Comparison of ENCODE assay signal across 6 cellular contexts in genomic region chr11:86937193-86937806, GRCh38. TPM values are rescaled to one million over a fixed set of nuclear protein-coding genes. Genes with fewer than 3 reads are reported as not detected.
DNase-seq lines count a peak whose midpoint lies in the region; ATAC-seq, FAIRE-seq and TF ChIP-seq lines count a peak whose summit lies in the region.
"Not testable (repeated sequence)": the region's sequence is repeated elsewhere in the genome, so short reads cannot be mapped to it uniquely, and the experiment has no call there.
"Had no signal": no experiment of that assay in that cellular context is flagged by ENCODE, and none has a peak within 500 bp of the region (broad histone marks: within the 10 kb centered on the region; RNA-seq: fewer than 3 reads in every experiment).

No MANE protein-coding gene starts in this region.

- not testable (repeated sequence) for H4K20me1 ChIP-seq in astrocyte (ENCODE audit: insufficient read depth, low read length); endothelial cell of umbilical vein (replicated peaks; ENCODE audit: control insufficient read depth, extremely low read depth, insufficient read depth, low read length)

- TF ChIP-seq POLR2A in endothelial cell of umbilical vein (IDR thresholded peaks at IDR 0.05; ENCODE audit: low read depth, low read length), result not testable (repeated sequence)

- H3K9me1 ChIP-seq in endothelial cell of umbilical vein (replicated peaks; ENCODE audit: control insufficient read depth, extremely low read depth, insufficient read depth, low read length), result not testable (repeated sequence)

- H3K27ac ChIP-seq in astrocyte (ENCODE audit: low read depth, low read length), result not testable (repeated sequence)
- peak overlapping the region; percentile 87 for H3K27ac ChIP-seq in endothelial cell of umbilical vein (ENCODE audit: insufficient read depth, low read depth, low read length)
- peak overlapping the region; percentile 58 for H3K27ac ChIP-seq in stomach smooth muscle (ENCODE audit: low read length)

- intact Hi-C loops in endothelial cell of umbilical vein (cut with micrococcal nuclease), result loop anchor here (5.0 kb wide), 4 partner anchors 200 to 480 kb away; no protein-coding TSS in a partner anchor

- not testable (repeated sequence) for TF ChIP-seq CTCF in astrocyte (IDR thresholded peaks at IDR 0.05; ENCODE audit: insufficient read depth, low read depth, low read length); endothelial cell of umbilical vein (IDR thresholded peaks at IDR 0.05; ENCODE audit: extremely low read depth in 1 of 2, insufficient read depth in 1 of 2, low read depth in 1 of 2, low read length in 2 of 2); nephron (IDR thresholded peaks at IDR 0.05; ENCODE audit: unreplicated experiment in 3 of 3)

- not testable (repeated sequence) for H3K9me3 ChIP-seq in astrocyte (ENCODE audit: insufficient read depth, low read depth, low read length); endothelial cell of umbilical vein (replicated peaks; ENCODE audit: control insufficient read depth, insufficient read depth, low read length); stomach smooth muscle (ENCODE audit: control insufficient read depth in 2 of 2, low read length in 2 of 2)

- H3K4me3 Mint-ChIP-seq in astrocyte (ENCODE audit: unreplicated experiment); nephron: not testable (repeated sequence)

- peak overlapping the region; percentile 38 for H3K27ac Mint-ChIP-seq in astrocyte (ENCODE audit: unreplicated experiment)
- H3K27ac Mint-ChIP-seq in nephron, result peak overlapping the region; percentile 98 to 99 (median 99)

- H3K4me3 ChIP-seq in astrocyte (ENCODE audit: insufficient read depth, low read depth, low read length); endothelial cell of umbilical vein (replicated peaks in 1 of 3; ENCODE audit: insufficient read depth in 1 of 3, low read depth in 1 of 3, low read length in 3 of 3): not testable (repeated sequence)
- H3K4me3 ChIP-seq in stomach smooth muscle (ENCODE audit: low read length in 2 of 2), result peak overlapping the region in 1 of 2 donors; percentile 40

- CTCF ChIA-PET in endothelial cell of umbilical vein (lab: Charles Lee), result interaction anchor here (0.9 to 5.4 kb wide), 7 partner anchors 19 to 485 kb away, joined by 4 to 78 read pairs (median 18); no protein-coding TSS in a partner anchor

- POLR2A ChIA-PET in endothelial cell of umbilical vein (lab: Charles Lee), result interaction anchor here (3.1 kb wide), 1 partner anchor 18 kb away, joined by 23 read pairs; the partner anchor contains the start of gene FZD4

- not testable (repeated sequence) for FAIRE-seq in astrocyte (lab: Jason Lieb, UNC); endothelial cell of umbilical vein (lab: Jason Lieb, UNC)

- H3K4me1 Mint-ChIP-seq in astrocyte (ENCODE audit: low read depth, unreplicated experiment) (peaks cover 25% of the 10 kb centered on the region), nephron (peaks cover 88% of the 10 kb centered on the region)

- H3K27me3 Mint-ChIP-seq in astrocyte (ENCODE audit: low read depth, unreplicated experiment); nephron (ENCODE audit: low read depth): not testable (repeated sequence)

- not testable (repeated sequence) for H3K27me3 ChIP-seq in astrocyte (ENCODE audit: insufficient read depth, low read length); endothelial cell of umbilical vein (ENCODE audit: control insufficient read depth in 2 of 2, insufficient read depth in 2 of 2, low read length in 2 of 2); stomach smooth muscle (ENCODE audit: control insufficient read depth in 1 of 2, insufficient read depth in 2 of 2, low read length in 2 of 2)

- H3K36me3 Mint-ChIP-seq in astrocyte (ENCODE audit: low read depth, unreplicated experiment); nephron (ENCODE audit: low read depth): not testable (repeated sequence)

- H3K79me2 ChIP-seq in astrocyte (ENCODE audit: insufficient read depth, low read length), result not testable (repeated sequence)
- H3K79me2 ChIP-seq in endothelial cell of umbilical vein (ENCODE audit: control insufficient read depth, insufficient read depth, low read length), result peaks cover 37% of the 10 kb centered on the region

- ATAC-seq in SK-N-SH treated with all-trans-retinoic acid at 6 μM for 48 hours, result not testable (repeated sequence)

- H3K4me1 ChIP-seq in astrocyte (ENCODE audit: insufficient read depth, low read length), result peaks cover 23% of the 10 kb centered on the region
- H3K4me1 ChIP-seq in endothelial cell of umbilical vein (ENCODE audit: control insufficient read depth, extremely low read depth, insufficient read depth, low read length), result peaks cover 88% of the 10 kb centered on the region
- H3K4me1 ChIP-seq in stomach smooth muscle (ENCODE audit: control insufficient read depth, insufficient read depth, low read length), result peaks cover 61% of the 10 kb centered on the region

- dilution Hi-C loops in endothelial cell of umbilical vein (cut with MboI; ENCODE audit: extremely low pct_ligation_motif_present, low sequenced_read_pairs), result not testable (repeated sequence)

- not testable (repeated sequence) for H3K9me3 Mint-ChIP-seq in astrocyte (ENCODE audit: unreplicated experiment); nephron

- H3K9ac ChIP-seq in astrocyte (ENCODE audit: low read length); stomach smooth muscle (ENCODE audit: low read length in 2 of 2): not testable (repeated sequence)
- peak overlapping the region; percentile 71 for H3K9ac ChIP-seq in endothelial cell of umbilical vein (replicated peaks; ENCODE audit: extremely low read depth, insufficient read depth, low read length)

- not testable (repeated sequence) for H3K4me2 ChIP-seq in astrocyte (ENCODE audit: low read length)
- H3K4me2 ChIP-seq in endothelial cell of umbilical vein (ENCODE audit: insufficient read depth, low read length), result peak overlapping the region; percentile 63

- BruUV-seq in endothelial cell of umbilical vein (replicated peaks; lab: Mats Ljungman, UMichigan), result not testable (repeated sequence)

- DNase-seq in astrocyte (ENCODE audit: low read depth); endothelial cell of umbilical vein (ENCODE audit: low read depth, low spot score): not testable (repeated sequence)

- not testable (repeated sequence) for H2AFZ ChIP-seq in astrocyte (ENCODE audit: low read depth, low read length); endothelial cell of umbilical vein (ENCODE audit: low read depth, low read length)

- not testable (repeated sequence) for H3K36me3 ChIP-seq in astrocyte (ENCODE audit: insufficient read depth, low read length); endothelial cell of umbilical vein (ENCODE audit: control insufficient read depth in 2 of 2, extremely low read depth in 1 of 2, insufficient read depth in 2 of 2, low read length in 2 of 2); stomach smooth muscle (ENCODE audit: control insufficient read depth in 2 of 2, insufficient read depth in 2 of 2, low read length in 2 of 2)

TF ChIP-seq in SK-N-SH treated with all-trans-retinoic acid at 6 μM for 48 hours, 23 proteins besides CTCF, POLR2A, EP300 and RAD21 (continues in another document):
- TF ChIP-seq SNAI2 (CRISPR knock-in tag; IDR thresholded peaks at IDR 0.05) (peak; percentile 96), POU6F1 (CRISPR knock-in tag; IDR thresholded peaks at IDR 0.05; ENCODE audit: borderline replicate concordance, low read depth) (peak; percentile 59; the same call in 1 of the 2 replicates), CSDC2 (CRISPR knock-in tag; IDR thresholded peaks at IDR 0.05) (peak; percentile 95; the same call in 1 of the 2 replicates)

TF ChIP-seq in endothelial cell of umbilical vein, 7 proteins besides CTCF, POLR2A, EP300 and RAD21:
- TF ChIP-seq GATA2 (IDR thresholded peaks at IDR 0.05; ENCODE audit: insufficient read depth, insufficient read length, low read depth, low read length), result peak; percentile 18

RNA-seq across cellular contexts. Expression of gene FZD4, which starts 17.9 kb away (rescaled TPM):
- total RNA-seq in astrocyte (4.4 and 4.7 TPM in 2 replicates), endothelial cell of umbilical vein (109 and 112 TPM in 2 replicates)
- 50.4 and 56.6 TPM in 2 replicates for polyA plus RNA-seq in endothelial cell of umbilical vein
- polyA plus RNA-seq in endothelial cell of umbilical vein (2011; cell fraction: cytosol; rRNA removed), result 49.5 and 50.2 TPM in 2 replicates
- polyA plus RNA-seq in endothelial cell of umbilical vein (2011; cell fraction: nucleus; rRNA removed), result 65.8 and 87.7 TPM in 2 replicates
- polyA plus RNA-seq in endothelial cell of umbilical vein (2012), result 85.1 and 115 TPM in 2 replicates
- 141 and 152 TPM in 2 replicates for polyA minus RNA-seq in endothelial cell of umbilical vein
- 11.5 TPM for polyA minus RNA-seq in endothelial cell of umbilical vein (2011; cell fraction: cytosol; rRNA and poly(A)+ RNA removed)
- polyA minus RNA-seq in endothelial cell of umbilical vein (2011; cell fraction: nucleus; rRNA and poly(A)+ RNA removed), result 58.9 and 89.5 TPM in 2 replicates
- total RNA-seq: CD4-positive, CD25-positive, alpha-beta regulatory T cell had no signal
- polyA plus RNA-seq: CD4-positive, CD25-positive, alpha-beta regulatory T cell had no signal

Comparison
In these comparisons a context has a peak if more than half of its experiments do, and no peak if none do; other contexts are left out.
1. RNA of gene FZD4, which starts 17.9 kb away (total RNA-seq): 109 to 112 TPM in endothelial cell of umbilical vein; 4.4 to 4.7 TPM in astrocyte; every median in the first group is over 10 times any median in the second.